In the genomic region with DNA sequence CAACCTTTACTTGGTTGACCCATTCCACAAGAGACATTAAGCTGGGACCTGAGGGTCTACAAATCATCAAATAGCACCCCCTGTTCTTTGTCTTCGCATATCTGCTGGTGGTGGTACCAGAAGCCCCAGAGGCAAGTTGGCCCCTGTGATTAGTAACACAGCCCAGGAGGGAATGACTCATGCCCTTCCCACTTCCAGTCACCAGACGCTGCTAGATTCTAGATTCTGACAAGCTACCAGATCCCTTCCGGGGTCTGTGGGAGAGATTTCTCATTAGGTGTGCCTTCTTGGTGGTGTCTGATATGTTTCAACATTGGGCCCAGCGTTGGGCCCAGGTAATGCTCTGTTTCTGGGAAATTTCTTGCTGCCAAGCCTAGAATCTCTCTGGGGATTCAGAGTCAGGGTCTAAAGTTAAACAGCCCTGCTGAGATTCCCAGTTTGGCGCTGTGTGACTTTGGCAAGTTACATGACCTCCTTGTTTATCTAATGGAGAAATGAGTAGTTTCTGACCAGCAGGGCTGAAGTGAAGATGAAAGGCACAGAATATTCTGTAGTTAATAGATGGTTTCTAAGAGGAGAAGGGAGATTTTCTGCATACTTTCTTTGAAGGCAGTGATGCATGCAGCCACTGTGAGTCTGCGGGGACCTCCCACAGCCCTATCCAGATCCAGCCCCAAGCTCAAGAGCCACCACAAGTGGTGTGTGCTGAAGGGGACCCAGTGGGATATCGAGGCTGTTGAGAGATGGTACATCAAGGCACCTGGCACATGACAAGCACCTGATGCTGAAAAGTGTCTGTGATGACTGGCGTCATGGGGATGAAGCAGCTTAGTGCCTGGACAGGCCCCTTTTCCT, we compare ENCODE assay signal across 8 cellular contexts. TPM values are rescaled to one million over a fixed set of nuclear protein-coding genes. Genes with fewer than 3 reads are reported as not detected.
A peak's percentile ranks its signal among the peaks of the same experiment; 100 is the strongest.
DNase-seq lines count a peak whose midpoint lies in the region; ATAC-seq and TF ChIP-seq lines count a peak whose summit lies in the region.

No MANE protein-coding gene starts in this region.

- no peak overlapping the region for H3K23ac ChIP-seq in H9 (ENCODE audit: insufficient read length, low read depth, low read length)

- no peak overlapping the region for H3K56ac ChIP-seq in H9 (ENCODE audit: insufficient read length, low read depth, low read length)

- H3K4me3 Mint-ChIP-seq in T-helper 2 cell treated with Interferon-gamma antibody and Interleukin-4, amounts not matched to agents 5 μg/mL and 100 μg/mL, for 36 hours: peak overlapping the region; percentile 75
- peak overlapping the region; percentile 99 for H3K4me3 Mint-ChIP-seq in natural killer cell treated with Interleukin-12 subunit alpha and Interleukin-12 subunit beta and Interleukin-15 and Interleukin-18, amount 100 ng/mL, for 72 hours
- H3K4me3 Mint-ChIP-seq in H9: no peak overlapping the region

- H3K36me3 Mint-ChIP-seq in T-helper 2 cell treated with Interferon-gamma antibody and Interleukin-4, amounts not matched to agents 5 μg/mL and 100 μg/mL, for 36 hours (ENCODE audit: low read depth): peaks cover 48% of the 10 kb centered on the region
- H3K36me3 Mint-ChIP-seq in natural killer cell treated with Interleukin-12 subunit alpha and Interleukin-12 subunit beta and Interleukin-15 and Interleukin-18, amount 100 ng/mL, for 72 hours: peaks cover 4% of the 10 kb centered on the region
- H3K36me3 Mint-ChIP-seq in H9 (ENCODE audit: insufficient read depth in 1 of 3, low read depth in 3 of 3): no peaks in the 10 kb centered on the region

- H3K4me3 ChIP-seq in aorta (ENCODE audit: low read length in 2 of 2): no peak overlapping the region

- no peak overlapping the region for H4K5ac ChIP-seq in H9 (ENCODE audit: insufficient read length, low read depth, low read length)

- H4K20me1 ChIP-seq in H9 (ENCODE audit: control insufficient read depth, insufficient read depth, insufficient read length): no peaks in the 10 kb centered on the region

- H2BK15ac ChIP-seq in H9 (ENCODE audit: low read depth, low read length): no peak overlapping the region

- peak; percentile 42 for ATAC-seq in GM18870 (IDR thresholded peaks at IDR 0.05; ENCODE audit: unreplicated experiment)
- ATAC-seq in HG03196 (IDR thresholded peaks at IDR 0.05; ENCODE audit: unreplicated experiment): peak; percentile 40
- peak; percentile 65 to 74 for ATAC-seq in natural killer cell treated with Interleukin-12 subunit alpha and Interleukin-12 subunit beta and Interleukin-15 and Interleukin-18, amount 100 ng/mL, for 72 hours
- peak; percentile 67 for ATAC-seq in aorta (ENCODE audit: low FRiP score)
- no peak for ATAC-seq in HG03095 (IDR thresholded peaks at IDR 0.05; ENCODE audit: unreplicated experiment)

- intact Hi-C loops in aorta (cut with DNase I): loop anchor here (5.0 to 10.0 kb wide), 3 partner anchors 37 to 134 kb away; a partner anchor contains a TSS

- no peaks in the 10 kb centered on the region for H3K79me2 ChIP-seq in H9 (ENCODE audit: insufficient read depth, low read length)

- H4K91ac ChIP-seq in H9 (ENCODE audit: insufficient read length, low read depth, low read length): no peak overlapping the region

- peak; percentile 78 for DNase-seq in T-helper 2 cell treated with Interferon-gamma antibody and Interleukin-4, amounts not matched to agents 5 μg/mL and 100 μg/mL, for 36 hours (ENCODE audit: low spot score)
- peak in 14 of 61 donors; percentile 9 to 66 (median 23) for DNase-seq in caudate nucleus (lab: John Stamatoyannopoulos, UW)
- no peak for DNase-seq in natural killer cell treated with Interleukin-12 subunit alpha and Interleukin-12 subunit beta and Interleukin-15 and Interleukin-18, amount 100 ng/mL, for 72 hours (ENCODE audit: low spot score)
- DNase-seq in aorta: peak in 1 of 2 donors; percentile 74
- no peak for DNase-seq in H9

- H3K4me1 ChIP-seq in aorta (ENCODE audit: control insufficient read depth in 1 of 2, insufficient read depth in 2 of 2, low read length in 2 of 2) (no peaks in the 10 kb centered on the region), H9 (ENCODE audit: insufficient read depth, low read length) (no peaks in the 10 kb centered on the region; the same call in 1 of the 2 replicates)

- no peak overlapping the region for H3K14ac ChIP-seq in H9 (ENCODE audit: insufficient read depth, low read length)

- H3K27me3 ChIP-seq in aorta (ENCODE audit: control insufficient read depth in 1 of 2, insufficient read depth in 2 of 2, low read length in 1 of 2) (no peaks in the 10 kb centered on the region), H9 (ENCODE audit: insufficient read depth, low read length) (no peaks in the 10 kb centered on the region)

- no peak overlapping the region for H2BK12ac ChIP-seq in H9 (ENCODE audit: insufficient read length, low read depth, low read length)

- no peak overlapping the region for H2BK120ac ChIP-seq in H9 (ENCODE audit: low read depth, low read length, poor library complexity, severe bottlenecking)

- H3K27ac ChIP-seq in caudate nucleus (ENCODE audit: low read depth, low read length) (peak overlapping the region; percentile 70), aorta (ENCODE audit: low read depth in 1 of 2, low read length in 2 of 2) (peak overlapping the region; percentile 38 to 92), H9 (ENCODE audit: insufficient read length, low read depth, low read length) (no peak overlapping the region)

- H2AK5ac ChIP-seq in H9 (ENCODE audit: insufficient read length, low read length): no peak overlapping the region

- no peaks in the 10 kb centered on the region for H3K79me1 ChIP-seq in H9 (ENCODE audit: insufficient read depth, low read depth, low read length, poor library complexity, severe bottlenecking)

- H3K23me2 ChIP-seq in H9 (ENCODE audit: insufficient read length, low read depth, low read length, poor library complexity, severe bottlenecking): no peaks in the 10 kb centered on the region

- H3K27me3 Mint-ChIP-seq in T-helper 2 cell treated with Interferon-gamma antibody and Interleukin-4, amounts not matched to agents 5 μg/mL and 100 μg/mL, for 36 hours (ENCODE audit: low read depth): no peaks in the 10 kb centered on the region
- no peaks in the 10 kb centered on the region for H3K27me3 Mint-ChIP-seq in natural killer cell treated with Interleukin-12 subunit alpha and Interleukin-12 subunit beta and Interleukin-15 and Interleukin-18, amount 100 ng/mL, for 72 hours
- peaks cover 1% of the 10 kb centered on the region for H3K27me3 Mint-ChIP-seq in H9 (ENCODE audit: low read depth)

- no peak overlapping the region for H4K8ac ChIP-seq in H9 (replicated peaks; ENCODE audit: insufficient read length, low read depth, low read length)

- no peak overlapping the region for H2BK5ac ChIP-seq in H9 (ENCODE audit: insufficient read length, low read length)

- H3K9me3 ChIP-seq in aorta (ENCODE audit: control insufficient read depth, low read length) (no peaks in the 10 kb centered on the region), H9 (ENCODE audit: control insufficient read depth, low read depth, low read length) (no peaks in the 10 kb centered on the region)

- no peaks in the 10 kb centered on the region for H3K9me3 Mint-ChIP-seq in T-helper 2 cell treated with Interferon-gamma antibody and Interleukin-4, amounts not matched to agents 5 μg/mL and 100 μg/mL, for 36 hours
- no peaks in the 10 kb centered on the region for H3K9me3 Mint-ChIP-seq in natural killer cell treated with Interleukin-12 subunit alpha and Interleukin-12 subunit beta and Interleukin-15 and Interleukin-18, amount 100 ng/mL, for 72 hours
- H3K9me3 Mint-ChIP-seq in H9: no peaks in the 10 kb centered on the region

- no peak overlapping the region for H2AFZ ChIP-seq in H9 (ENCODE audit: low read length)

- no peaks in the 10 kb centered on the region for H3K36me3 ChIP-seq in aorta (ENCODE audit: control insufficient read depth in 1 of 2, insufficient read depth in 2 of 2, low read length in 1 of 2)

- H3K4me2 ChIP-seq in H9 (ENCODE audit: insufficient read depth, insufficient read length, low read length): no peak overlapping the region

- no peak overlapping the region for H3K9ac ChIP-seq in H9 (ENCODE audit: extremely low read depth, insufficient read length, low read length)

- no peak overlapping the region for H3K18ac ChIP-seq in H9 (ENCODE audit: insufficient read length, low read depth, low read length)

- no peak overlapping the region for H3K4ac ChIP-seq in H9 (ENCODE audit: low read depth, low read length)

- H2BK20ac ChIP-seq in H9 (ENCODE audit: low read depth, low read length, poor library complexity, severe bottlenecking): no peak overlapping the region

- WGBS in aorta, 2 donors: 23 to 25% methylated on average over 8 of the region's 8 CpGs
- WGBS in H9 (ENCODE audit: extremely low coverage, insufficient read length, low lambda C conversion rate): no CpG with 5 or more reads among the region's 8 CpGs

- no peak for TF ChIP-seq CTCF in H9 (conservative IDR thresholded peaks at IDR 0.05)

- peak overlapping the region; percentile 77 for H3K27ac Mint-ChIP-seq in T-helper 2 cell treated with Interferon-gamma antibody and Interleukin-4, amounts not matched to agents 5 μg/mL and 100 μg/mL, for 36 hours
- H3K27ac Mint-ChIP-seq in natural killer cell treated with Interleukin-12 subunit alpha and Interleukin-12 subunit beta and Interleukin-15 and Interleukin-18, amount 100 ng/mL, for 72 hours: peak overlapping the region; percentile 99 to 100
- H3K27ac Mint-ChIP-seq in H9: no peak overlapping the region

- no peak overlapping the region for H3T11ph ChIP-seq in H9 (ENCODE audit: low read length)

- peaks cover 34% of the 10 kb centered on the region for H3K4me1 Mint-ChIP-seq in T-helper 2 cell treated with Interferon-gamma antibody and Interleukin-4, amounts not matched to agents 5 μg/mL and 100 μg/mL, for 36 hours (ENCODE audit: low read depth)
- H3K4me1 Mint-ChIP-seq in natural killer cell treated with Interleukin-12 subunit alpha and Interleukin-12 subunit beta and Interleukin-15 and Interleukin-18, amount 100 ng/mL, for 72 hours (ENCODE audit: low read depth in 2 of 2): peaks cover 42 to 46% of the 10 kb centered on the region in 2 donors
- H3K4me1 Mint-ChIP-seq in H9: peaks cover 15 to 27% of the 10 kb centered on the region in 2 experiments; a peak in 3 of 4 replicates

RNA-seq across cellular contexts. Expression of a gene that starts 3.9 kb away (rescaled TPM):
- total RNA-seq in natural killer cell treated with Interleukin-12 subunit alpha and Interleukin-12 subunit beta and Interleukin-15 and Interleukin-18, amount 100 ng/mL, for 72 hours: 100 to 1,000 TPM in 1 of 2 donors, 10 to 100 TPM in 1; 83.8 to 125 TPM
- total RNA-seq in aorta (10 to 100 TPM; 33.4 to 40.3 TPM), H9 (2021) (1.0 and 1.1 TPM in 2 replicates)
- 10 to 100 TPM in 1 of 2 donors, 1 to 10 TPM in 1; 8.5 to 27.7 TPM for polyA plus RNA-seq in aorta

RNA-seq across cellular contexts. Expression of a gene that starts 38.4 kb away (rescaled TPM):
- 1,000 to 10,000 TPM; 1,085 to 1,889 TPM for total RNA-seq in natural killer cell treated with Interleukin-12 subunit alpha and Interleukin-12 subunit beta and Interleukin-15 and Interleukin-18, amount 100 ng/mL, for 72 hours
- total RNA-seq in aorta: 100 to 1,000 TPM; 809 to 914 TPM
- 1,000 to 10,000 TPM in 1 of 2 donors, 100 to 1,000 TPM in 1; 929 to 1,130 TPM for polyA plus RNA-seq in aorta
- 1,609 and 1,663 TPM in 2 replicates for total RNA-seq in H9 (2021)

Comparison
In these comparisons a context has a peak if more than half of its experiments do, and no peak if none do; other contexts are left out.
1. H3K27ac Mint-ChIP-seq: peak in T-helper 2 cell treated with Interferon-gamma antibody and Interleukin-4, amounts not matched to agents 5 μg/mL and 100 μg/mL, for 36 hours (single experiment) and natural killer cell treated with Interleukin-12 subunit alpha and Interleukin-12 subunit beta and Interleukin-15 and Interleukin-18, amount 100 ng/mL, for 72 hours (2 of 2); none in H9 (0 of 3).
2. H3K4me3 Mint-ChIP-seq: peak in T-helper 2 cell treated with Interferon-gamma antibody and Interleukin-4, amounts not matched to agents 5 μg/mL and 100 μg/mL, for 36 hours (single experiment) and natural killer cell treated with Interleukin-12 subunit alpha and Interleukin-12 subunit beta and Interleukin-15 and Interleukin-18, amount 100 ng/mL, for 72 hours (single experiment); none in H9 (0 of 2).
3. RNA of a gene that starts 3.9 kb away (total RNA-seq): 83.8 to 125 TPM in natural killer cell treated with Interleukin-12 subunit alpha and Interleukin-12 subunit beta and Interleukin-15 and Interleukin-18, amount 100 ng/mL, for 72 hours and 33.4 to 40.3 TPM in aorta; 1.0 to 1.1 TPM in H9; every median in the first group is over 10 times any median in the second.